Comparison of ENCODE assay signal across 21 cellular contexts in the genomic region with DNA sequence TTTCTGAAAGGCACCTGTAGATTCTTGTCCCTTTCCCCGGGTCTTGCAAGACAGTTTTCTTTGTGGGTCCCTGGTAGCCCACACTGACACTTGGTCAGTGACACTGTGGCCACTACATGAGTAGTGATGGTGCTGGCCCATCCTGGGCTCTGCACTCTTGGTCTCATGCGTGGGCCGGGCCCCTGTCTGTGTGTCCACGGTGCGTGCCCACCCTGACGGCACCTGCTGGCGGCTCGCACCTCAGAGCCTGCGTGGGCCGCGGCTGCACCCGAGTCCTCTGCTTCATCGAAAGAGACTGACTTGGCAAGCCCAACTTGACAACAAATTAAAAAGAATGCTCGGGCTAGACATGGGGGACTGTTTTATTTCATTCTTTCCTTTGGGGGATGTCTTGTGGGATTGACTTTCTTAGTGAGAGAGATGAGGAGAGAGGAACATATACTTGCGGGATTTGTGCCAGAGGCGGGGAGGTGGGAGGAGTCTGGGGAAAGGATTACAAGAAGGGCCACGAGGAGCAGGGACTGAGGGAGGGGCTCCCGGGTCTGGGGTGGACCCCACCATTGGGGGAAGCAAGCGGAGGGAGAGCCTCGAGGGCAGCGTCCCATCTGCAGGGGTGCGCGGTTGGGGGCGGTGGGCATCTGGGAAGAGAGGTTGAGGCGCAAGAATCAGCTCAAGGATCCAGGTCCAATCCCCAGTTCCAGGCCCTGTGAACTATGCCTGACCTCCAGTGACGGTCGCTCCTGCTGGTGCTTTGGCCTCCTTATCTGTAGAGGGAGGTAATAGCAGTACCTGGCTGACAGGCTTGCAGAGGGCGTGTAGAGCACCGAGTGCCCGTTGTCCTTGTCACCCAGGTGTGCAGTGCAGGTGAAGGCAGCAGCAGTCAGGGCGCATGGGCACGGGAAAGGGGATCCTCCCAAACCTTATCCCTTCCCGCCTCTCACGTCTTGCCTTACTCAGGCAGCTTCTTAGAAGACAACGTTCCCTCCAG. TPM values are rescaled to one million over a fixed set of nuclear protein-coding genes. Genes with fewer than 3 reads are reported as not detected.
DNase-seq lines count a peak whose midpoint lies in the region; ATAC-seq and TF ChIP-seq lines count a peak whose summit lies in the region.
"Had no signal": no experiment of that assay in that cellular context is flagged by ENCODE, and none has a peak within 500 bp of the region (broad histone marks: within the 10 kb centered on the region; RNA-seq: fewer than 3 reads in every experiment).

No MANE protein-coding gene starts in this region.

- no peak for TF ChIP-seq POLR2A in esophagus muscularis mucosa (IDR thresholded peaks at IDR 0.05; ENCODE audit: low read depth)

- no peak for TF ChIP-seq RAD21 in SK-N-SH (IDR thresholded peaks at IDR 0.05; ENCODE audit: low read length)

- H3K79me2 ChIP-seq in SK-N-SH (ENCODE audit: insufficient read depth), result no peaks in the 10 kb centered on the region

- H3K27me3 ChIP-seq in SK-N-SH (ENCODE audit: insufficient read depth) (no peaks in the 10 kb centered on the region), esophagus muscularis mucosa (no peaks in the 10 kb centered on the region), upper lobe of right lung (no peaks in the 10 kb centered on the region)
- H3K27me3 ChIP-seq: BLaER1 treated with 17β-estradiol and CSF1 and Interleukin-3, amounts not matched to agents 10 nM and 100 nM; SJCRH30 had no signal

- H3K4me2 ChIP-seq in SK-N-SH, result no peak overlapping the region
- H3K4me2 ChIP-seq: BLaER1 treated with 17β-estradiol and CSF1 and Interleukin-3, amounts not matched to agents 10 nM and 100 nM had no signal

- H2AFZ ChIP-seq in SK-N-SH (ENCODE audit: low read depth), result no peak overlapping the region

- ATAC-seq in SK-N-SH treated with all-trans-retinoic acid at 6 μM for 48 hours, result no peak
- ATAC-seq in mucosa of descending colon, result peak; percentile 35
- ATAC-seq in upper lobe of right lung, result peak; percentile 5
- no peak for ATAC-seq in HG03342 (IDR thresholded peaks at IDR 0.05; ENCODE audit: unreplicated experiment)
- ATAC-seq in GM21619 (IDR thresholded peaks at IDR 0.05; ENCODE audit: unreplicated experiment), result no peak
- ATAC-seq: HCT116, K562 had no signal

- TF ChIP-seq EP300 in SK-N-SH (IDR thresholded peaks at IDR 0.05; ENCODE audit: borderline replicate concordance in 1 of 2, low read depth in 1 of 2, low read length in 1 of 2), result no peak
- TF ChIP-seq EP300 in esophagus muscularis mucosa (IDR thresholded peaks at IDR 0.05), result no peak

- H3K9ac ChIP-seq in SK-N-SH, result no peak overlapping the region
- H3K9ac ChIP-seq: BLaER1 treated with 17β-estradiol and CSF1 and Interleukin-3, amounts not matched to agents 10 nM and 100 nM had no signal

- H3K36me3 ChIP-seq in SK-N-SH (replicated peaks in 1 of 2; ENCODE audit: control insufficient read depth in 1 of 2, insufficient read depth in 2 of 2, low read length in 1 of 2) (no peaks in the 10 kb centered on the region), esophagus muscularis mucosa (no peaks in the 10 kb centered on the region), mucosa of descending colon (ENCODE audit: low read depth) (no peaks in the 10 kb centered on the region), upper lobe of right lung (no peaks in the 10 kb centered on the region)
- H3K36me3 ChIP-seq: BLaER1 treated with 17β-estradiol and CSF1 and Interleukin-3, amounts not matched to agents 10 nM and 100 nM; SJCRH30 had no signal

- intact Hi-C loops in esophagus muscularis mucosa (cut with DNase I) (no loop called here), mucosa of descending colon (cut with DNase I, micrococcal nuclease) (no loop called here), upper lobe of right lung (cut with DNase I) (no loop called here)

- H3K4me1 ChIP-seq in SK-N-SH (ENCODE audit: control insufficient read depth in 1 of 2, insufficient read depth in 2 of 2, low read depth in 1 of 2, low read length in 1 of 2) (peaks cover 0 to 2% of the 10 kb centered on the region in 2 experiments; a peak in 1 of 4 replicates), esophagus muscularis mucosa (peaks cover 0 to 5% (median 0%) of the 10 kb centered on the region in 4 donors), mucosa of descending colon (ENCODE audit: low read depth) (peaks cover 19% of the 10 kb centered on the region), upper lobe of right lung (peaks cover 10% of the 10 kb centered on the region)
- H3K4me1 ChIP-seq: SJCRH30 had no signal

- CTCF ChIA-PET in SK-N-SH (lab: Yijun Ruan, JAX), result interaction anchor here (0.9 to 1.3 kb wide), 2 partner anchors 51 to 376 kb away, joined by 4 read pairs; no protein-coding TSS in a partner anchor

- H3K27ac ChIP-seq in SK-N-SH (ENCODE audit: low read depth in 2 of 2, low read length in 1 of 2) (no peak overlapping the region), esophagus muscularis mucosa (replicated peaks in 1 of 4) (no peak overlapping the region), upper lobe of right lung (peak overlapping the region; percentile 79)
- H3K27ac ChIP-seq: 22Rv1; BLaER1 treated with 17β-estradiol and CSF1 and Interleukin-3, amounts not matched to agents 10 nM and 100 nM; RWPE1; SJCRH30 had no signal

- H3F3A ChIP-seq in SK-N-SH (replicated peaks; ENCODE audit: insufficient read depth), result peaks cover 6% of the 10 kb centered on the region

- H3K9me2 ChIP-seq in SK-N-SH, result no peaks in the 10 kb centered on the region

- no peak overlapping the region for H3K4me3 ChIP-seq in SK-N-SH (ENCODE audit: low read depth in 2 of 2, low read length in 1 of 2)
- H3K4me3 ChIP-seq in esophagus muscularis mucosa, result no peak overlapping the region
- H3K4me3 ChIP-seq in mucosa of descending colon, result no peak overlapping the region
- H3K4me3 ChIP-seq in upper lobe of right lung, result no peak overlapping the region
- H3K4me3 ChIP-seq: BLaER1 treated with 17β-estradiol and CSF1 and Interleukin-3, amounts not matched to agents 10 nM and 100 nM; K562; SJCRH30 had no signal

- POLR2A ChIA-PET in SK-N-SH (lab: Yijun Ruan, JAX), result no interaction called here

- no peaks in the 10 kb centered on the region for H4K20me1 ChIP-seq in SK-N-SH (ENCODE audit: insufficient read depth)
- H4K20me1 ChIP-seq: BLaER1 treated with 17β-estradiol and CSF1 and Interleukin-3, amounts not matched to agents 10 nM and 100 nM had no signal

- no peaks in the 10 kb centered on the region for H3K9me3 ChIP-seq in SK-N-SH
- H3K9me3 ChIP-seq in esophagus muscularis mucosa, result no peaks in the 10 kb centered on the region
- no peaks in the 10 kb centered on the region for H3K9me3 ChIP-seq in mucosa of descending colon
- H3K9me3 ChIP-seq in upper lobe of right lung, result no peaks in the 10 kb centered on the region
- H3K9me3 ChIP-seq: BLaER1 treated with 17β-estradiol and CSF1 and Interleukin-3, amounts not matched to agents 10 nM and 100 nM; SJCRH30 had no signal

- TF ChIP-seq CTCF in SK-N-SH (IDR thresholded peaks at IDR 0.05) (no peak), esophagus muscularis mucosa (IDR thresholded peaks at IDR 0.05) (no peak), mucosa of descending colon (IDR thresholded peaks at IDR 0.05) (no peak), upper lobe of right lung (IDR thresholded peaks at IDR 0.05) (no peak)

- DNase-seq in SK-N-SH (peak; percentile 11), esophagus muscularis mucosa (ENCODE audit: extremely low spot score) (peak; percentile 87), mucosa of descending colon (no peak), upper lobe of right lung (no peak), GM19240 (ENCODE audit: insufficient read length, low spot score) (no peak)
- DNase-seq: DMS 273 treated with DMSO at 0.1 percent for 48 hours, NCI-H146, NCI-H2081 treated with DMSO at 0.1 percent for 48 hours, NCI-H2227 treated with DMSO at 0.1 percent for 48 hours, NCI-H526, SJCRH30 had no signal

- WGBS in SK-N-SH (ENCODE audit: low lambda C conversion rate), result 82% methylated on average over 16 of the region's 35 CpGs
- WGBS in esophagus muscularis mucosa, result 86% methylated on average over 33 of the region's 35 CpGs

TF ChIP-seq in SK-N-SH, 30 proteins besides CTCF, POLR2A, EP300 and RAD21 (continues in another document):
- TF ChIP-seq USF2 (IDR thresholded peaks at IDR 0.05; ENCODE audit: borderline replicate concordance, low read depth, low read length) (no peak), NRF1 (IDR thresholded peaks at IDR 0.05; ENCODE audit: low read depth, low read length) (no peak), FOXM1 (IDR thresholded peaks at IDR 0.05; ENCODE audit: low read depth) (no peak), POLR2AphosphoS5 (IDR thresholded peaks at IDR 0.05; ENCODE audit: low read depth, low read length) (no peak)

TF ChIP-seq in SK-N-SH treated with all-trans-retinoic acid at 6 μM for 48 hours, 23 proteins besides CTCF, POLR2A, EP300 and RAD21 (continues in another document):
- TF ChIP-seq, protein P1, sequence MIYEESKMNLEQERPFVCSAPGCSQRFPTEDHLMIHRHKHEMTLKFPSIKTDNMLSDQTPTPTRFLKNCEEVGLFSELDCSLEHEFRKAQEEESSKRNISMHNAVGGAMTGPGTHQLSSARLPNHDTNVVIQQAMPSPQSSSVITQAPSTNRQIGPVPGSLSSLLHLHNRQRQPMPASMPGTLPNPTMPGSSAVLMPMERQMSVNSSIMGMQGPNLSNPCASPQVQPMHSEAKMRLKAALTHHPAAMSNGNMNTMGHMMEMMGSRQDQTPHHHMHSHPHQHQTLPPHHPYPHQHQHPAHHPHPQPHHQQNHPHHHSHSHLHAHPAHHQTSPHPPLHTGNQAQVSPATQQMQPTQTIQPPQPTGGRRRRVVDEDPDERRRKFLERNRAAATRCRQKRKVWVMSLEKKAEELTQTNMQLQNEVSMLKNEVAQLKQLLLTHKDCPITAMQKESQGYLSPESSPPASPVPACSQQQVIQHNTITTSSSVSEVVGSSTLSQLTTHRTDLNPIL (CRISPR knock-in tag; IDR thresholded peaks at IDR 0.05; ENCODE audit: low read depth), result no peak

RNA-seq across cellular contexts. Expression of gene ADAMTS15, which starts 37.8 kb away (rescaled TPM):
- 0.96 and 1.1 TPM in 2 replicates for polyA plus RNA-seq in SK-N-SH (2012; rRNA removed)
- 0.44 and 0.69 TPM in 2 replicates for polyA plus RNA-seq in SK-N-SH (2012; cell fraction: cytosol; rRNA removed)
- 1.8 and 1.9 TPM in 2 replicates for polyA plus RNA-seq in SK-N-SH (2012; cell fraction: nucleus; rRNA removed)
- 10 to 100 TPM in 3 of 4 donors, 1 to 10 TPM in 1; 6.6 to 11.4 (median 10.3) TPM for total RNA-seq in esophagus muscularis mucosa
- 1 to 10 TPM; 1.8 to 7.8 (median 3.5) TPM for total RNA-seq in mucosa of descending colon
- total RNA-seq in upper lobe of right lung, result 8.2 TPM
- polyA plus RNA-seq: K562 had no signal

RNA-seq across cellular contexts. Expression of gene ADAMTS8, which starts 57.9 kb away (rescaled TPM):
- polyA plus RNA-seq in SK-N-SH (2012; rRNA removed), result not detected in 2 replicates
- polyA plus RNA-seq in SK-N-SH (2012; cell fraction: cytosol; rRNA removed), result 0.01 and 0.03 TPM in 2 replicates
- polyA plus RNA-seq in SK-N-SH (2012; cell fraction: nucleus; rRNA removed), result not detected in 2 replicates
- total RNA-seq in esophagus muscularis mucosa (10 to 100 TPM; 23.5 to 55.5 (median 29.8) TPM), mucosa of descending colon (10 to 100 TPM in 1 of 3 donors, 1 to 10 TPM in 1, under 1 TPM in 1; 0.38 to 10.5 (median 2.6) TPM), upper lobe of right lung (39.1 TPM)
- total RNA-seq: Daoy, HT1080, K562, SJCRH30 had no signal
- polyA plus RNA-seq: K562 had no signal

Comparison
In these comparisons a context has a peak if more than half of its experiments do, and no peak if none do; other contexts are left out.
1. DNase-seq: peak in SK-N-SH (single experiment) and esophagus muscularis mucosa (single experiment); none in mucosa of descending colon (0 of 3), upper lobe of right lung (single experiment) and GM19240 (single experiment).
2. ATAC-seq: peak in mucosa of descending colon (single experiment) and upper lobe of right lung (single experiment); none in SK-N-SH treated with all-trans-retinoic acid at 6 μM for 48 hours (single experiment), HG03342 (single experiment) and GM21619 (single experiment).